8 cellular contexts compared by ENCODE assay signal in genomic region chr7:93147358-93147757, GRCh38. TPM values are rescaled to one million over a fixed set of nuclear protein-coding genes. Genes with fewer than 3 reads are reported as not detected.
DNase-seq lines count a peak whose midpoint lies in the region; ATAC-seq and TF ChIP-seq lines count a peak whose summit lies in the region.

No MANE protein-coding gene starts in this region.

- intact Hi-C loops in PC-3 (cut with micrococcal nuclease) = loop anchor here (2.0 kb wide), 1 partner anchor 29 kb away; no protein-coding TSS in a partner anchor

- peak; percentile 72 for ATAC-seq in HG02981 (IDR thresholded peaks at IDR 0.05; ENCODE audit: unreplicated experiment)
- ATAC-seq in PC-3 = peak; percentile 48

- peak overlapping the region; percentile 96 for H3K4me2 ChIP-seq in PC-3 (ENCODE audit: low read length)

- peak overlapping the region; percentile 74 for H3K4me3 ChIP-seq in PC-3 (ENCODE audit: low read length)

- CTCF ChIA-PET in PC-3 (lab: Charles Lee) = no interaction called here

- POLR2A ChIA-PET in PC-3 (lab: Charles Lee; ENCODE audit: unreplicated experiment) = no interaction called here

- H4K20me1 ChIP-seq in PC-3 (ENCODE audit: low read length) = no peaks in the 10 kb centered on the region

- TF ChIP-seq CTCF in PC-3 (conservative IDR thresholded peaks at IDR 0.05; ENCODE audit: low read depth, low read length) (no peak), endothelial cell (IDR thresholded peaks at IDR 0.05; ENCODE audit: unreplicated experiment) (no peak)

- peak overlapping the region; percentile 47 for H3K9ac ChIP-seq in PC-3 (ENCODE audit: low read length)

- peak overlapping the region; percentile 75 for H3K27ac Mint-ChIP-seq in activated naive CD8-positive, alpha-beta T cell
- no peak overlapping the region for H3K27ac Mint-ChIP-seq in endothelial cell (ENCODE audit: unreplicated experiment)

- peaks cover 28% of the 10 kb centered on the region for H3K36me3 Mint-ChIP-seq in activated naive CD8-positive, alpha-beta T cell
- H3K36me3 Mint-ChIP-seq in endothelial cell (ENCODE audit: low read depth, unreplicated experiment) = no peaks in the 10 kb centered on the region

- peak overlapping the region; percentile 92 for H2AFZ ChIP-seq in PC-3 (ENCODE audit: low read length)

- no peaks in the 10 kb centered on the region for H3K79me2 ChIP-seq in PC-3 (ENCODE audit: low read length)

- no peaks in the 10 kb centered on the region for H3K9me3 ChIP-seq in PC-3 (ENCODE audit: low read length)

- no peaks in the 10 kb centered on the region for H3K9me3 Mint-ChIP-seq in activated naive CD8-positive, alpha-beta T cell (ENCODE audit: low read depth)
- H3K9me3 Mint-ChIP-seq in endothelial cell (ENCODE audit: unreplicated experiment) = no peaks in the 10 kb centered on the region

- H3K4me3 Mint-ChIP-seq in activated naive CD8-positive, alpha-beta T cell = peak overlapping the region; percentile 91
- H3K4me3 Mint-ChIP-seq in endothelial cell (ENCODE audit: unreplicated experiment) = no peak overlapping the region

- BruUV-seq in PC-3 (replicated peaks; lab: Mats Ljungman, UMichigan) = no TSS peak

- no peaks in the 10 kb centered on the region for H3K9me2 ChIP-seq in PC-3 (replicated peaks; ENCODE audit: low read length)

- peaks cover 33% of the 10 kb centered on the region for H3K4me1 Mint-ChIP-seq in activated naive CD8-positive, alpha-beta T cell (ENCODE audit: low read depth)
- peaks cover 9% of the 10 kb centered on the region for H3K4me1 Mint-ChIP-seq in endothelial cell (ENCODE audit: unreplicated experiment)

- peaks cover 40% of the 10 kb centered on the region for H3K4me1 ChIP-seq in PC-3 (ENCODE audit: insufficient read depth, low read length)

- no peak overlapping the region for H3K27ac ChIP-seq in PC-3 (ENCODE audit: low read length)

- H3K36me3 ChIP-seq in PC-3 (ENCODE audit: low read depth, low read length) = no peaks in the 10 kb centered on the region

- no peaks in the 10 kb centered on the region for H3K27me3 Mint-ChIP-seq in activated naive CD8-positive, alpha-beta T cell
- H3K27me3 Mint-ChIP-seq in endothelial cell (ENCODE audit: unreplicated experiment) = no peaks in the 10 kb centered on the region

- DNase-seq in activated gamma-delta T cell treated with Interleukin-2 at 50 U/mL for 16 hours = peak; percentile 29
- no peak for DNase-seq in activated gamma-delta T cell (lab: John Stamatoyannopoulos, UW)
- DNase-seq in PC-3 = peak; percentile 41
- peak; percentile 15 for DNase-seq in iPS-NIHi7 (ENCODE audit: extremely low spot score)
- DNase-seq in stimulated activated CD4-positive, alpha-beta T cell treated with anti-CD3 and anti-CD28 coated beads, TNF-alpha, amount 100 ng/mL, for 24 hours (ENCODE audit: low read depth in 3 of 3) = peak; percentile 4 to 13 (median 9)
- DNase-seq in endothelial cell (ENCODE audit: low spot score) = no peak

- H3K27me3 ChIP-seq in PC-3 (ENCODE audit: low read length) = no peaks in the 10 kb centered on the region

- H3F3A ChIP-seq in PC-3 (ENCODE audit: low read length, unreplicated experiment) = no peaks in the 10 kb centered on the region

RNA-seq across cellular contexts. Expression of gene SAMD9L, which starts 0.8 kb away (rescaled TPM):
- total RNA-seq in PC-3 (2014; rRNA removed) = 2.6 and 2.8 TPM in 2 replicates
- 0.10 TPM for total RNA-seq in endothelial cell (ENCODE audit: unreplicated experiment)

RNA-seq across cellular contexts. Expression of gene SAMD9, which starts 29.6 kb away (rescaled TPM):
- 3.0 and 3.3 TPM in 2 replicates for total RNA-seq in PC-3 (2014; rRNA removed)
- total RNA-seq in endothelial cell (ENCODE audit: unreplicated experiment) = 0.56 TPM

Comparison
In these comparisons a context has a peak if more than half of its experiments do, and no peak if none do; other contexts are left out.
1. DNase-seq: peak in activated gamma-delta T cell treated with Interleukin-2 at 50 U/mL for 16 hours (single experiment), PC-3 (single experiment), iPS-NIHi7 (single experiment) and stimulated activated CD4-positive, alpha-beta T cell treated with anti-CD3 and anti-CD28 coated beads, TNF-alpha, amount 100 ng/mL, for 24 hours (3 of 3); none in activated gamma-delta T cell (single experiment) and endothelial cell (single experiment).